Comparison of ENCODE assay signal across 1 cellular context in genomic region chr18:10951631-10952544, GRCh38.
A peak's percentile ranks its signal among the peaks of the same experiment; 100 is the strongest.
TF ChIP-seq lines count a peak whose summit lies in the region.

No MANE protein-coding gene starts in this region.

TF ChIP-seq in GM12878, 131 proteins besides CTCF, POLR2A, EP300 and RAD21 (continued from another document):
- TF ChIP-seq TARDBP (IDR thresholded peaks at IDR 0.05; ENCODE audit: borderline replicate concordance) (no peak), NFIC (IDR thresholded peaks at IDR 0.05; ENCODE audit: low read depth, low read length) (peak; percentile 52), MEF2B (IDR thresholded peaks at IDR 0.05; ENCODE audit: partially characterized antibody, poor library complexity, severe bottlenecking) (peak; percentile 93), POLR2AphosphoS5 (IDR thresholded peaks at IDR 0.05; ENCODE audit: low read length) (peak; percentile 72; the same call in 1 of the 2 replicates), ZNF207 (IDR thresholded peaks at IDR 0.05; ENCODE audit: borderline replicate concordance) (no peak), HCFC1 (IDR thresholded peaks at IDR 0.05; ENCODE audit: low read length) (no peak), BRCA1 (IDR thresholded peaks at IDR 0.05; ENCODE audit: low read depth, low read length) (no peak), MYC (IDR thresholded peaks at IDR 0.05; ENCODE audit: insufficient read depth, insufficient read length, insufficient replicate concordance, low read length, severe bottlenecking) (no peak), SKIL (IDR thresholded peaks at IDR 0.05; ENCODE audit: low read depth, poor library complexity, severe bottlenecking) (no peak), SMAD1 (IDR thresholded peaks at IDR 0.05; ENCODE audit: low read depth, partially characterized antibody) (peak; percentile 68), NRF1 (conservative IDR thresholded peaks at IDR 0.05; ENCODE audit: low read depth, low read length) (no peak), MTA3 (IDR thresholded peaks at IDR 0.05; ENCODE audit: borderline replicate concordance, low read length) (peak; percentile 60; the same call in 1 of the 2 replicates), ELK1 (IDR thresholded peaks at IDR 0.05; ENCODE audit: low read depth, low read length) (no peak), BHLHE40 (IDR thresholded peaks at IDR 0.05; ENCODE audit: borderline replicate concordance in 1 of 2, low read depth in 2 of 2, low read length in 1 of 2) (no peak), CREB1 (IDR thresholded peaks at IDR 0.05; ENCODE audit: low read depth) (0 out of 2 replicates have a peak, but pooled peaks have one; percentile 4), PKNOX1 (IDR thresholded peaks at IDR 0.05) (peak; percentile 17; the same call in 1 of the 2 replicates), TAF1 (IDR thresholded peaks at IDR 0.05; ENCODE audit: borderline replicate concordance, low read depth, low read length) (no peak), SUPT20H (IDR thresholded peaks at IDR 0.05; ENCODE audit: borderline replicate concordance, control insufficient read depth, low read depth, low read length) (no peak), RUNX3 (IDR thresholded peaks at IDR 0.05; ENCODE audit: low read length) (peak; percentile 89)
